Comparison of ENCODE assay signal across 11 cellular contexts in genomic region chr20:49814057-49814675, GRCh38. TPM values are rescaled to one million over a fixed set of nuclear protein-coding genes. Genes with fewer than 3 reads are reported as not detected.
DNase-seq lines count a peak whose midpoint lies in the region; ATAC-seq, FAIRE-seq and TF ChIP-seq lines count a peak whose summit lies in the region.
"Had no signal": no experiment of that assay in that cellular context is flagged by ENCODE, and none has a peak within 500 bp of the region (broad histone marks: within the 10 kb centered on the region; RNA-seq: fewer than 3 reads in every experiment).

No MANE protein-coding gene starts in this region.

- H2AFZ ChIP-seq in astrocyte (ENCODE audit: low read depth, low read length): no peak overlapping the region

- peaks cover 22 to 68% (median 47%) of the 10 kb centered on the region in 4 donors for H3K4me1 Mint-ChIP-seq in CD4-positive, CD25-positive, alpha-beta regulatory T cell
- peaks cover 13% of the 10 kb centered on the region for H3K4me1 Mint-ChIP-seq in astrocyte (ENCODE audit: low read depth, unreplicated experiment)

- peaks cover 27% of the 10 kb centered on the region for H3K36me3 ChIP-seq in CD4-positive, CD25-positive, alpha-beta regulatory T cell (ENCODE audit: control insufficient read depth, insufficient read depth, low read length)
- peaks cover 8% of the 10 kb centered on the region for H3K36me3 ChIP-seq in astrocyte (ENCODE audit: insufficient read depth, low read length)

- no peak for TF ChIP-seq EP300 in Ishikawa (IDR thresholded peaks at IDR 0.05; ENCODE audit: borderline replicate concordance)

- H3K4me3 ChIP-seq in CD4-positive, CD25-positive, alpha-beta regulatory T cell (ENCODE audit: low read depth, low read length): peak overlapping the region; percentile 95
- peak overlapping the region; percentile 77 for H3K4me3 ChIP-seq in astrocyte (ENCODE audit: insufficient read depth, low read depth, low read length)

- DNase-seq in CD4-positive, CD25-positive, alpha-beta regulatory T cell: no peak
- no peak for DNase-seq in astrocyte (ENCODE audit: low read depth)
- peak; percentile 56 for DNase-seq in myocyte (ENCODE audit: low read depth)
- no peak for DNase-seq in Ammon's horn (ENCODE audit: low spot score)
- DNase-seq in GM10266 (ENCODE audit: extremely low spot score): no peak
- no peak for DNase-seq in RCC 7860 (ENCODE audit: low spot score)
- DNase-seq: activated CD4-positive, CD25-positive, alpha-beta regulatory T cell treated with anti-CD3 and anti-CD28 coated beads, Interleukin-2, amount 50 U/mL, for 72 hours; head of caudate nucleus had no signal

- H3K79me2 ChIP-seq in astrocyte (ENCODE audit: insufficient read depth, low read length): peaks cover 9% of the 10 kb centered on the region

- no peak for ATAC-seq in CD4-positive, CD25-positive, alpha-beta regulatory T cell (ENCODE audit: low read depth in 2 of 2)
- no peak for ATAC-seq in GM21367 (IDR thresholded peaks at IDR 0.05; ENCODE audit: unreplicated experiment)

- H3K27me3 ChIP-seq in CD4-positive, CD25-positive, alpha-beta regulatory T cell (ENCODE audit: control insufficient read depth, insufficient read depth, low read length): no peaks in the 10 kb centered on the region
- no peaks in the 10 kb centered on the region for H3K27me3 ChIP-seq in astrocyte (ENCODE audit: insufficient read depth, low read length)

- no peaks in the 10 kb centered on the region for H3K27me3 Mint-ChIP-seq in CD4-positive, CD25-positive, alpha-beta regulatory T cell
- no peaks in the 10 kb centered on the region for H3K27me3 Mint-ChIP-seq in astrocyte (ENCODE audit: low read depth, unreplicated experiment)

- peak overlapping the region; percentile 95 to 98 (median 97) for H3K27ac Mint-ChIP-seq in CD4-positive, CD25-positive, alpha-beta regulatory T cell
- H3K27ac Mint-ChIP-seq in astrocyte (ENCODE audit: unreplicated experiment): no peak overlapping the region

- peak overlapping the region; percentile 91 for H3K4me2 ChIP-seq in astrocyte (ENCODE audit: low read length)

- H3K9me3 Mint-ChIP-seq in CD4-positive, CD25-positive, alpha-beta regulatory T cell: no peaks in the 10 kb centered on the region
- no peaks in the 10 kb centered on the region for H3K9me3 Mint-ChIP-seq in astrocyte (ENCODE audit: unreplicated experiment)

- H4K20me1 ChIP-seq in astrocyte (ENCODE audit: insufficient read depth, low read length): no peaks in the 10 kb centered on the region

- FAIRE-seq in astrocyte (lab: Jason Lieb, UNC) (no peak), RCC 7860 (lab: Jason Lieb, UNC) (no peak)
- FAIRE-seq: GM12892 had no signal

- no peaks in the 10 kb centered on the region for H3K9me3 ChIP-seq in CD4-positive, CD25-positive, alpha-beta regulatory T cell (ENCODE audit: control insufficient read depth in 2 of 2, low read length in 2 of 2)
- H3K9me3 ChIP-seq in astrocyte (ENCODE audit: insufficient read depth, low read depth, low read length): no peaks in the 10 kb centered on the region

- no peak for TF ChIP-seq CTCF in astrocyte (IDR thresholded peaks at IDR 0.05; ENCODE audit: insufficient read depth, low read depth, low read length)
- no peak for TF ChIP-seq CTCF in GM10266 (IDR thresholded peaks at IDR 0.05; ENCODE audit: control insufficient read depth, insufficient read depth, low read depth, missing control alignments)

- peak overlapping the region; percentile 95 to 97 (median 96) for H3K4me3 Mint-ChIP-seq in CD4-positive, CD25-positive, alpha-beta regulatory T cell
- H3K4me3 Mint-ChIP-seq in astrocyte (ENCODE audit: unreplicated experiment): peak overlapping the region; percentile 93

- H3K9ac ChIP-seq in astrocyte (ENCODE audit: low read length): peak overlapping the region; percentile 86

- peaks cover 29% of the 10 kb centered on the region for H3K4me1 ChIP-seq in CD4-positive, CD25-positive, alpha-beta regulatory T cell (ENCODE audit: control insufficient read depth, insufficient read depth, low read length, poor library complexity, severe bottlenecking)
- peaks cover 18% of the 10 kb centered on the region for H3K4me1 ChIP-seq in astrocyte (ENCODE audit: insufficient read depth, low read length)

- TF ChIP-seq RAD21 in Ishikawa (IDR thresholded peaks at IDR 0.05; ENCODE audit: low read depth): no peak

- H3K27ac ChIP-seq in CD4-positive, CD25-positive, alpha-beta regulatory T cell (ENCODE audit: insufficient read depth, low read length, poor library complexity, severe bottlenecking): peak overlapping the region; percentile 98
- H3K27ac ChIP-seq in astrocyte (ENCODE audit: low read depth, low read length): no peak overlapping the region

- H3K36me3 Mint-ChIP-seq in CD4-positive, CD25-positive, alpha-beta regulatory T cell: peaks cover 25% of the 10 kb centered on the region
- peaks cover 7% of the 10 kb centered on the region for H3K36me3 Mint-ChIP-seq in astrocyte (ENCODE audit: low read depth, unreplicated experiment)

TF ChIP-seq in Ishikawa, 13 proteins besides CTCF, POLR2A, EP300 and RAD21:
- TF ChIP-seq TCF12 (IDR thresholded peaks at IDR 0.05; ENCODE audit: low read depth) (no peak), CEBPB (IDR thresholded peaks at IDR 0.05) (0 out of 2 replicates have a peak, but pooled peaks have one; percentile 4)

RNA-seq across cellular contexts. Expression of gene SLC9A8, which starts 1.5 kb away (rescaled TPM):
- total RNA-seq in CD4-positive, CD25-positive, alpha-beta regulatory T cell: 47.4 TPM
- 1 to 10 TPM; 4.9 to 8.7 (median 7.0) TPM for polyA plus RNA-seq in CD4-positive, CD25-positive, alpha-beta regulatory T cell
- total RNA-seq in astrocyte (6.2 and 6.9 TPM in 2 replicates), myocyte (8.0 and 9.1 TPM in 2 replicates)
- polyA plus RNA-seq in myocyte (2012): 7.1 TPM
